30 cellular contexts compared by ENCODE assay signal in genomic region chr3:80676869-80677268, GRCh38.
DNase-seq lines count a peak whose midpoint lies in the region; ATAC-seq, FAIRE-seq and TF ChIP-seq lines count a peak whose summit lies in the region.
"Had no signal": no experiment of that assay in that cellular context is flagged by ENCODE, and none has a peak within 500 bp of the region (broad histone marks: within the 10 kb centered on the region; RNA-seq: fewer than 3 reads in every experiment).

No MANE protein-coding gene starts in this region.

- POLR2A ChIA-PET in PC-9 (lab: Charles Lee; ENCODE audit: unreplicated experiment) = interaction anchor here (0.5 kb wide), 1 partner anchor 1154 kb away, joined by 13 read pairs; no protein-coding TSS in a partner anchor

- DNase-seq in PC-9 = no peak
- no peak for DNase-seq in left lung
- DNase-seq in T-helper 2 cell = no peak
- no peak for DNase-seq in DMS 273 (lab: John Stamatoyannopoulos, UW; ENCODE audit: unreplicated experiment)
- DNase-seq: activated CD4-positive, alpha-beta T cell treated with anti-CD3 and anti-CD28 coated beads for 4 hours; activated naive CD4-positive, alpha-beta T cell treated with anti-CD3 and anti-CD28 coated beads for 36 hours; activated T-cell treated with anti-CD3 and anti-CD28 coated beads, Interleukin-2, amount 50 U/mL, for 48 hours; CD4-positive, CD25-positive, alpha-beta regulatory T cell; central memory CD4-positive, alpha-beta T cell; hippocampal formation; left ventricle myocardium superior; midbrain; MM.1S; naive thymus-derived CD8-positive, alpha-beta T cell; NCI-H1417 treated with DMSO at 0.1 percent for 48 hours; NCI-H2107; ovary; Peyer's patch; stimulated activated CD4-positive, alpha-beta T cell treated with anti-CD3 and anti-CD28 coated beads, Interleukin-2, amount 100 ng/mL, for 48 hours had no signal

- H3K4me3 ChIP-seq in BLaER1 treated with 17β-estradiol and CSF1 and Interleukin-3, amounts not matched to agents 10 nM and 100 nM = no peak overlapping the region; a peak in 1 of 20 replicates
- H3K4me3 ChIP-seq in PC-9 (no peak overlapping the region), left lung (no peak overlapping the region)
- H3K4me3 ChIP-seq: K562, ovary, Peyer's patch, SJSA1, suprapubic skin had no signal

- H3K4me1 ChIP-seq in BLaER1 treated with 17β-estradiol and CSF1 and Interleukin-3, amounts not matched to agents 10 nM and 100 nM = peaks cover 12 to 30% (median 18%) of the 10 kb centered on the region in 10 experiments
- H3K4me1 ChIP-seq in PC-9 (replicated peaks; ENCODE audit: insufficient read depth) = no peaks in the 10 kb centered on the region
- H3K4me1 ChIP-seq in left lung = no peaks in the 10 kb centered on the region
- H3K4me1 ChIP-seq: Peyer's patch, SJSA1, suprapubic skin had no signal

- H2AFZ ChIP-seq in PC-9 = no peak overlapping the region

- no peaks in the 10 kb centered on the region for H3K27me3 Mint-ChIP-seq in nephron (ENCODE audit: low read depth)
- H3K27me3 Mint-ChIP-seq: CD4-positive, CD25-positive, alpha-beta regulatory T cell; naive thymus-derived CD8-positive, alpha-beta T cell; stimulated activated memory B cell treated with anti-CD40 and anti-IgM and Interleukin-4, amounts not matched to agents 10 μg/mL and 1 μg/mL and 100 μg/mL, for 72 hours had no signal

- TF ChIP-seq CTCF in PC-9 (conservative IDR thresholded peaks at IDR 0.05) (0 out of 2 replicates have a peak, but pooled peaks have one; percentile 23), nephron (IDR thresholded peaks at IDR 0.05; ENCODE audit: unreplicated experiment in 3 of 3) (peak; percentile 27 to 52 (median 29)), left lung (IDR thresholded peaks at IDR 0.05) (no peak)

- intact Hi-C loops in PC-9 (cut with micrococcal nuclease; ENCODE audit: unreplicated experiment) (no loop called here), left lung (cut with DNase I) (no loop called here)

- no peak overlapping the region for H3K4me3 Mint-ChIP-seq in nephron
- H3K4me3 Mint-ChIP-seq: activated naive CD4-positive, alpha-beta T cell treated with anti-CD3 and anti-CD28 coated beads for 36 hours; CD4-positive, CD25-positive, alpha-beta regulatory T cell; naive thymus-derived CD8-positive, alpha-beta T cell; stimulated activated memory B cell treated with anti-CD40 and anti-IgM and Interleukin-4, amounts not matched to agents 10 μg/mL and 1 μg/mL and 100 μg/mL, for 72 hours; T-helper 1 cell treated with Interleukin-12 subunit alpha and Interleukin-12 subunit beta and Interleukin-4 antibody, amounts not matched to agents 30 μg/mL and 1 μg/mL, for 36 hours had no signal

- BruUV-seq in PC-9 (replicated peaks; lab: Mats Ljungman, UMichigan) = no TSS peak

- no peaks in the 10 kb centered on the region for H3K9me3 ChIP-seq in BLaER1 treated with 17β-estradiol and CSF1 and Interleukin-3, amounts not matched to agents 10 nM and 100 nM (replicated peaks in 1 of 11)
- H3K9me3 ChIP-seq in PC-9 (ENCODE audit: insufficient read depth, low read depth) = no peaks in the 10 kb centered on the region
- H3K9me3 ChIP-seq in left lung = no peaks in the 10 kb centered on the region
- H3K9me3 ChIP-seq: ovary, Peyer's patch, SJSA1, suprapubic skin had no signal

- no peaks in the 10 kb centered on the region for H3K9me2 ChIP-seq in PC-9 (ENCODE audit: insufficient read depth)

- FAIRE-seq in colon (lab: Jason Lieb, UNC) = peak; percentile 31
- FAIRE-seq: frontal cortex, K562, urothelium cell line had no signal

- H3K4me1 Mint-ChIP-seq in nephron = no peaks in the 10 kb centered on the region
- H3K4me1 Mint-ChIP-seq: CD4-positive, CD25-positive, alpha-beta regulatory T cell; naive thymus-derived CD8-positive, alpha-beta T cell; stimulated activated memory B cell treated with anti-CD40 and anti-IgM and Interleukin-4, amounts not matched to agents 10 μg/mL and 1 μg/mL and 100 μg/mL, for 72 hours had no signal

- no peaks in the 10 kb centered on the region for H3K9me3 Mint-ChIP-seq in nephron
- H3K9me3 Mint-ChIP-seq: stimulated activated memory B cell treated with anti-CD40 and anti-IgM and Interleukin-4, amounts not matched to agents 10 μg/mL and 1 μg/mL and 100 μg/mL, for 72 hours; T-helper 1 cell treated with Interleukin-12 subunit alpha and Interleukin-12 subunit beta and Interleukin-4 antibody, amounts not matched to agents 30 μg/mL and 1 μg/mL, for 36 hours had no signal

- H4K20me1 ChIP-seq in BLaER1 treated with 17β-estradiol and CSF1 and Interleukin-3, amounts not matched to agents 10 nM and 100 nM = no peaks in the 10 kb centered on the region
- no peaks in the 10 kb centered on the region for H4K20me1 ChIP-seq in PC-9 (ENCODE audit: insufficient read depth)

- peak overlapping the region in 4 of 11 experiments; percentile 45 to 67 (median 62); a peak in 3 of 22 replicates for H3K9ac ChIP-seq in BLaER1 treated with 17β-estradiol and CSF1 and Interleukin-3, amounts not matched to agents 10 nM and 100 nM

- no peaks in the 10 kb centered on the region for H3K27me3 ChIP-seq in BLaER1 treated with 17β-estradiol and CSF1 and Interleukin-3, amounts not matched to agents 10 nM and 100 nM
- H3K27me3 ChIP-seq in PC-9 (ENCODE audit: insufficient read depth, low read depth) (no peaks in the 10 kb centered on the region), left lung (no peaks in the 10 kb centered on the region)
- H3K27me3 ChIP-seq: ovary, Peyer's patch, SJSA1, suprapubic skin had no signal

- H3K36me3 Mint-ChIP-seq in nephron (ENCODE audit: low read depth) = no peaks in the 10 kb centered on the region
- H3K36me3 Mint-ChIP-seq: CD4-positive, CD25-positive, alpha-beta regulatory T cell; naive thymus-derived CD8-positive, alpha-beta T cell; stimulated activated memory B cell treated with anti-CD40 and anti-IgM and Interleukin-4, amounts not matched to agents 10 μg/mL and 1 μg/mL and 100 μg/mL, for 72 hours had no signal

- no peak for ATAC-seq in left lung
- ATAC-seq in HG02610 (IDR thresholded peaks at IDR 0.05; ENCODE audit: unreplicated experiment) = no peak
- ATAC-seq: K562; left ventricle myocardium superior; naive thymus-derived CD8-positive, alpha-beta T cell; stimulated activated memory B cell treated with anti-CD40 and anti-IgM and Interleukin-4, amounts not matched to agents 10 μg/mL and 1 μg/mL and 100 μg/mL, for 72 hours had no signal

- CTCF ChIA-PET in PC-9 (lab: Charles Lee) = interaction anchor here (1.0 kb wide), 1 partner anchor 1157 kb away, joined by 3 read pairs; no protein-coding TSS in a partner anchor

- H3K36me3 ChIP-seq in BLaER1 treated with 17β-estradiol and CSF1 and Interleukin-3, amounts not matched to agents 10 nM and 100 nM = no peaks in the 10 kb centered on the region
- no peaks in the 10 kb centered on the region for H3K36me3 ChIP-seq in PC-9 (ENCODE audit: low read depth)
- no peaks in the 10 kb centered on the region for H3K36me3 ChIP-seq in left lung
- H3K36me3 ChIP-seq: ovary, Peyer's patch, SJSA1, suprapubic skin had no signal

- H3K4me2 ChIP-seq in BLaER1 treated with 17β-estradiol and CSF1 and Interleukin-3, amounts not matched to agents 10 nM and 100 nM = peak overlapping the region in 9 of 11 experiments; percentile 58 to 79 (median 71); a peak in 15 of 22 replicates
- H3K4me2 ChIP-seq in PC-9 = no peak overlapping the region

- H3F3A ChIP-seq in PC-9 (ENCODE audit: insufficient read depth, low read depth) = no peaks in the 10 kb centered on the region

- H3K79me2 ChIP-seq in PC-9 (ENCODE audit: low read depth) = no peaks in the 10 kb centered on the region

- peak overlapping the region in 6 of 11 experiments; percentile 59 to 89 (median 80); a peak in 12 of 22 replicates for H3K27ac ChIP-seq in BLaER1 treated with 17β-estradiol and CSF1 and Interleukin-3, amounts not matched to agents 10 nM and 100 nM
- no peak overlapping the region for H3K27ac ChIP-seq in PC-9
- no peak overlapping the region for H3K27ac ChIP-seq in left lung
- H3K27ac ChIP-seq: ovary, Peyer's patch, SJSA1, suprapubic skin had no signal

- H3K27ac Mint-ChIP-seq in nephron = no peak overlapping the region
- H3K27ac Mint-ChIP-seq: activated naive CD4-positive, alpha-beta T cell treated with anti-CD3 and anti-CD28 coated beads for 36 hours; CD4-positive, CD25-positive, alpha-beta regulatory T cell; naive thymus-derived CD8-positive, alpha-beta T cell; stimulated activated memory B cell treated with anti-CD40 and anti-IgM and Interleukin-4, amounts not matched to agents 10 μg/mL and 1 μg/mL and 100 μg/mL, for 72 hours; T-helper 1 cell treated with Interleukin-12 subunit alpha and Interleukin-12 subunit beta and Interleukin-4 antibody, amounts not matched to agents 30 μg/mL and 1 μg/mL, for 36 hours had no signal

Comparison
In these comparisons a context has a peak if more than half of its experiments do, and no peak if none do; other contexts are left out.
1. H3K27ac ChIP-seq: peak in BLaER1 treated with 17β-estradiol and CSF1 and Interleukin-3, amounts not matched to agents 10 nM and 100 nM (6 of 11); none in PC-9 (single experiment) and left lung (0 of 2).
2. CTCF ChIP-seq: peak in PC-9 (single experiment) and nephron (3 of 3); none in left lung (0 of 2).